In the genomic region with DNA sequence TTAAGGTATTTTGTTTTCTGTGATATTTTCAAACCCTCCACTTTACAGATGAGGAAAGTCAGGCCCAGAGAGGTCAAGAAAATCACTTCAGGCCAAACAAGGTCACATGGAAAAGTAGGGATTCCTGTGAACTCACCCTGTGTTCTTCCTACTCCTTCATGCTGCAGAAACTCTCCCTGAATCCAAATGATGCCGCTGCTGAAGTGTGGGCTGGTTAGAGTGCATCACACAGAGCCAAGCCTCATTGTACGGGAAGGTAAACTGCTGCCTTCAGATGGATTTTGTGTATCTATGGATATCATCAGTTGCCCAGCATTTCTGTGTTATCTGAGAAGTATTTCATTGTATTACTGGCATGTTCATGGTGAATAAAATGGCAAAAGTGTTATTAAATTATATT, we compare ENCODE assay signal across 25 cellular contexts.
DNase-seq lines count a peak whose midpoint lies in the region; ATAC-seq and FAIRE-seq lines count a peak whose summit lies in the region.
"Had no signal": no experiment of that assay in that cellular context is flagged by ENCODE, and none has a peak within 500 bp of the region (broad histone marks: within the 10 kb centered on the region; RNA-seq: fewer than 3 reads in every experiment).

No MANE protein-coding gene starts in this region.

- peak; percentile 35 for FAIRE-seq in urothelium cell line (lab: Jason Lieb, UNC)
- FAIRE-seq: A204.1, A549, D721Med had no signal

- DNase-seq in urothelium cell line (ENCODE audit: low spot score) = no peak
- DNase-seq: 8988T; ACHN; AML-193; BE2C; C1 segment of cervical spinal cord; Caco-2; Calu3; CD4-positive, alpha-beta memory T cell; CD4-positive, alpha-beta T cell; CD4-positive, CD25-positive, alpha-beta regulatory T cell; CD8-positive, alpha-beta memory T cell; CD8-positive, alpha-beta T cell; COR-L47; DMS 273 treated with DMSO at 0.1 percent for 48 hours; DMS153; DMS53; DMS79; DMS79 treated with DMSO at 0.1 percent for 48 hours; DND-41; EL had no signal

- no peak for ATAC-seq in GM18520 (IDR thresholded peaks at IDR 0.05; ENCODE audit: unreplicated experiment)
- ATAC-seq: A549; CD8-positive, alpha-beta T cell had no signal
